18 cellular contexts compared by ENCODE assay signal in the genomic region with DNA sequence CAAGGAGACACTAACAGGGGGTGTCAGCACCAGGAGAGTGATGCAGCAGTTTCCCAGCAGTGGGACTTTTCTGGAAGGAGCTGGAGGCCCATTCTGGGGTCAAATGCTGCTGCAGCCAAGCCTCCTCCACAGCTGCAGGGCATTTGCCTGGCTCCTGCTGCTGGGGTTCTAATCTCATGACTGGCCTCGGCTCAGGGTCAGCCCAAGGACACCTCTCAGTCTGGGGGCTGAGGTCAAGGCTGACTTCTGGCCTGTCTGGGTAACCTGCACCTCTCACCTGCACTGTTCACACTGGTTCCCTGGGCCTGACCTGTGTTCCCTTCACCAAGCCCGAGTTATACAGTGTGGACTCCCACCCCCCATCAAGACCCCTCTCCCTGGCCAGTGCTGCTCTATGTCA. TPM values are rescaled to one million over a fixed set of nuclear protein-coding genes. Genes with fewer than 3 reads are reported as not detected.
A peak's percentile ranks its signal among the peaks of the same experiment; 100 is the strongest.
DNase-seq lines count a peak whose midpoint lies in the region; ATAC-seq, FAIRE-seq and TF ChIP-seq lines count a peak whose summit lies in the region.
"Had no signal": no experiment of that assay in that cellular context is flagged by ENCODE, and none has a peak within 500 bp of the region (broad histone marks: within the 10 kb centered on the region; RNA-seq: fewer than 3 reads in every experiment).

No MANE protein-coding gene starts in this region.

- no peak overlapping the region for H2BK20ac ChIP-seq in H1 (ENCODE audit: low read length)

- TF ChIP-seq POLR2A in H1 (IDR thresholded peaks at IDR 0.05; ENCODE audit: control extremely low read depth in 1 of 2, low read depth in 2 of 2, low read length in 2 of 2) (no peak), sigmoid colon (IDR thresholded peaks at IDR 0.05) (no peak)

- DNase-seq in chondrocyte (ENCODE audit: low spot score) (peak; percentile 50), H1 (ENCODE audit: low read depth in 1 of 2, low spot score in 2 of 2) (no peak), neuronal stem cell (ENCODE audit: low spot score) (no peak), upper lobe of right lung (no peak), sigmoid colon (no peak), OCI-LY7 (ENCODE audit: low spot score) (no peak)
- DNase-seq: C1 segment of cervical spinal cord; Calu3; CD4-positive, alpha-beta memory T cell; COR-L47; DMS53; DMS79 treated with DMSO at 0.1 percent for 48 hours; GF-D8; GM23248; H9 had no signal

- H3K23me2 ChIP-seq in H1 (ENCODE audit: low read depth, low read length), result peaks cover 4% of the 10 kb centered on the region; the same call in 1 of the 2 replicates

- H4K91ac ChIP-seq in H1 (replicated peaks; ENCODE audit: insufficient read length, low read length) (no peak overlapping the region), neuronal stem cell (ENCODE audit: low read depth, low read length, poor library complexity) (no peak overlapping the region)

- TF ChIP-seq CTCF in chondrocyte (IDR thresholded peaks at IDR 0.05) (no peak), H1 (IDR thresholded peaks at IDR 0.05; ENCODE audit: control extremely low read depth in 1 of 3, insufficient read depth in 1 of 3, low read depth in 1 of 3, low read length in 3 of 3) (no peak), upper lobe of right lung (IDR thresholded peaks at IDR 0.05) (no peak), sigmoid colon (IDR thresholded peaks at IDR 0.05) (no peak), OCI-LY7 (conservative IDR thresholded peaks at IDR 0.05; ENCODE audit: low read length) (no peak)

- H2AK5ac ChIP-seq in H1 (ENCODE audit: low read depth, low read length) (no peak overlapping the region), neuronal stem cell (ENCODE audit: low read depth, low read length) (peak overlapping the region; percentile 69)

- TF ChIP-seq EP300 in H1 (IDR thresholded peaks at IDR 0.05; ENCODE audit: borderline replicate concordance in 1 of 2, low read depth in 2 of 2, low read length in 2 of 2) (no peak), sigmoid colon (IDR thresholded peaks at IDR 0.05) (no peak)

- H3K23ac ChIP-seq in H1 (ENCODE audit: insufficient read length) (no peak overlapping the region), neuronal stem cell (ENCODE audit: low read depth, low read length, poor library complexity) (no peak overlapping the region)

- intact Hi-C loops in upper lobe of right lung (cut with DNase I), result no loop called here
- intact Hi-C loops in sigmoid colon (cut with DNase I), result no loop called here
- intact Hi-C loops in OCI-LY7 (cut with micrococcal nuclease; ENCODE audit: unreplicated experiment), result no loop called here

- H3K36me3 ChIP-seq in H1 (ENCODE audit: control insufficient read depth in 2 of 4, insufficient read depth in 4 of 4, low read length in 3 of 4) (no peaks in the 10 kb centered on the region), neuronal stem cell (replicated peaks in 1 of 2; ENCODE audit: control insufficient read depth in 2 of 2, insufficient read depth in 2 of 2, low read length in 2 of 2) (no peaks in the 10 kb centered on the region), upper lobe of right lung (no peaks in the 10 kb centered on the region), sigmoid colon (no peaks in the 10 kb centered on the region), OCI-LY7 (ENCODE audit: insufficient read depth, low read length) (no peaks in the 10 kb centered on the region)

- H3K4me3 ChIP-seq in H1 (ENCODE audit: extremely low read depth in 1 of 4, insufficient read depth in 2 of 4, low read depth in 3 of 4, low read length in 4 of 4) (no peak overlapping the region), neuronal stem cell (ENCODE audit: low read length in 2 of 2) (no peak overlapping the region), upper lobe of right lung (no peak overlapping the region), sigmoid colon (no peak overlapping the region), OCI-LY7 (ENCODE audit: low read depth, low read length, poor library complexity, severe bottlenecking) (no peak overlapping the region)
- H3K4me3 ChIP-seq: GM23248 had no signal

- H3K9me3 ChIP-seq in H1 (ENCODE audit: insufficient read depth in 2 of 2, low read depth in 1 of 2, low read length in 1 of 2), result peaks cover 12 to 17% of the 10 kb centered on the region in 2 experiments; a peak in 3 of 4 replicates
- H3K9me3 ChIP-seq in neuronal stem cell (replicated peaks in 1 of 2; ENCODE audit: control insufficient read depth in 2 of 2, insufficient read depth in 1 of 2, low read depth in 1 of 2, low read length in 2 of 2), result peaks cover 8 to 9% of the 10 kb centered on the region in 2 donors
- H3K9me3 ChIP-seq in upper lobe of right lung, result no peaks in the 10 kb centered on the region
- H3K9me3 ChIP-seq in sigmoid colon, result no peaks in the 10 kb centered on the region
- H3K9me3 ChIP-seq in OCI-LY7 (ENCODE audit: low read length), result 0 out of 2 replicates have a peak, but pooled peaks cover 3% of the 10 kb centered on the region

- H3K9ac ChIP-seq in H1 (replicated peaks in 1 of 4; ENCODE audit: extremely low read depth in 1 of 4, low read depth in 3 of 4, low read length in 3 of 4) (no peak overlapping the region), neuronal stem cell (ENCODE audit: low read depth, low read length, poor library complexity) (no peak overlapping the region)
- H3K9ac ChIP-seq: GM23248 had no signal

- H3K27ac ChIP-seq in H1 (ENCODE audit: low read depth, low read length) (no peak overlapping the region), neuronal stem cell (replicated peaks; ENCODE audit: low read length) (no peak overlapping the region), upper lobe of right lung (no peak overlapping the region), sigmoid colon (no peak overlapping the region), OCI-LY7 (ENCODE audit: low read depth, low read length, poor library complexity, severe bottlenecking) (no peak overlapping the region)
- H3K27ac ChIP-seq: GM23248 had no signal

- H3K27ac Mint-ChIP-seq in chondrocyte (ENCODE audit: unreplicated experiment), result no peak overlapping the region
- H3K27ac Mint-ChIP-seq: H9 had no signal

- ATAC-seq in upper lobe of right lung, result peak; percentile 16
- ATAC-seq: HCT116 had no signal

- no peaks in the 10 kb centered on the region for H3K9me3 Mint-ChIP-seq in chondrocyte (ENCODE audit: low read depth)
- H3K9me3 Mint-ChIP-seq: CD4-positive, alpha-beta memory T cell had no signal

- H4K5ac ChIP-seq in H1 (ENCODE audit: insufficient read length, low read depth, low read length), result no peak overlapping the region

- no peaks in the 10 kb centered on the region for H3K79me1 ChIP-seq in H1 (ENCODE audit: low read depth, low read length)
- H3K79me1 ChIP-seq in neuronal stem cell (ENCODE audit: low read depth, low read length), result no peaks in the 10 kb centered on the region

- WGBS in H1 (ENCODE audit: extremely low coverage in 1 of 2, insufficient coverage in 1 of 2, insufficient read length in 1 of 2, insufficient replicate concordance in 2 of 2, low coverage in 1 of 2, low lambda C conversion rate in 2 of 2, missing lambda C conversion rate in 1 of 2), 2 experiments, result 87% methylated on average over 2 of the region's 2 CpGs; no CpG with 5 or more reads in 1 of the 2 experiments
- no CpG with 5 or more reads among the region's 2 CpGs for WGBS in neuronal stem cell (ENCODE audit: extremely low coverage in 2 of 2, insufficient read length in 2 of 2, insufficient replicate concordance in 1 of 2), 2 donors
- 94 to 97% methylated on average over 2 of the region's 2 CpGs for WGBS in sigmoid colon, 2 donors

- no peak overlapping the region for H3K56ac ChIP-seq in H1 (replicated peaks; ENCODE audit: insufficient read length, low read depth, low read length)

- H3K4ac ChIP-seq in H1 (replicated peaks; ENCODE audit: insufficient read length, low read depth, low read length) (no peak overlapping the region), neuronal stem cell (ENCODE audit: low read length) (no peak overlapping the region)

- H2BK12ac ChIP-seq in H1 (ENCODE audit: low read depth, low read length) (0 out of 2 replicates have a peak overlapping the region, but pooled peaks have one; percentile 12), neuronal stem cell (ENCODE audit: low read length) (no peak overlapping the region)

- H2BK15ac ChIP-seq in H1 (ENCODE audit: low read length) (no peak overlapping the region), neuronal stem cell (ENCODE audit: low read length) (no peak overlapping the region)

- POLR2A ChIA-PET in H1 (lab: Charles Lee; ENCODE audit: partially characterized antibody) (interaction anchor here (1.3 to 1.5 kb wide), 3 partner anchors 10 to 13 kb away, joined by 3 to 8 read pairs (median 4); a partner anchor contains a TSS), OCI-LY7 (lab: Charles Lee) (no interaction called here)

- no TSS peak for BruUV-seq in OCI-LY7 (replicated peaks; lab: Mats Ljungman, UMichigan)

- H3K18ac ChIP-seq in H1 (ENCODE audit: extremely low read depth, low read length) (no peak overlapping the region), neuronal stem cell (ENCODE audit: low read length) (peak overlapping the region; percentile 9)

- H2BK5ac ChIP-seq in H1 (ENCODE audit: low read depth, low read length) (no peak overlapping the region), neuronal stem cell (ENCODE audit: low read length) (no peak overlapping the region)

- H4K8ac ChIP-seq in H1 (ENCODE audit: extremely low read depth, insufficient read depth, low read length), result no peak overlapping the region
- no peak overlapping the region for H4K8ac ChIP-seq in neuronal stem cell (ENCODE audit: low read depth, low read length)

- no peaks in the 10 kb centered on the region for H3K27me3 Mint-ChIP-seq in chondrocyte (ENCODE audit: low read depth)

- no peaks in the 10 kb centered on the region for H3K4me1 Mint-ChIP-seq in chondrocyte (ENCODE audit: low read depth)

- H3K79me2 ChIP-seq in H1 (ENCODE audit: control insufficient read depth in 1 of 2, insufficient read depth in 2 of 2, low read length in 2 of 2) (no peaks in the 10 kb centered on the region), OCI-LY7 (ENCODE audit: insufficient read depth, low read depth, low read length) (no peaks in the 10 kb centered on the region)

- no peak overlapping the region for H3K4me3 Mint-ChIP-seq in chondrocyte (ENCODE audit: unreplicated experiment)
- H3K4me3 Mint-ChIP-seq: CD4-positive, alpha-beta memory T cell; H9 had no signal

- CTCF ChIA-PET in H1 (lab: Charles Lee; ENCODE audit: partially characterized antibody), result interaction anchor here (0.7 to 3.4 kb wide), 3 partner anchors 10 to 39 kb away, joined by 4 to 16 read pairs (median 5); a partner anchor contains a TSS
- CTCF ChIA-PET in OCI-LY7 (lab: Charles Lee; ENCODE audit: unreplicated experiment), result no interaction called here

- no peak overlapping the region for H2AFZ ChIP-seq in H1 (ENCODE audit: low read length)
- no peak overlapping the region for H2AFZ ChIP-seq in neuronal stem cell (ENCODE audit: low read length)
- no peak overlapping the region for H2AFZ ChIP-seq in OCI-LY7 (ENCODE audit: low read length)
- H2AFZ ChIP-seq: GM23248 had no signal

- no peak for TF ChIP-seq RAD21 in H1 (IDR thresholded peaks at IDR 0.05 in 1 of 2, conservative IDR thresholded peaks at IDR 0.05 in 1 of 2; ENCODE audit: low read depth in 2 of 2, low read length in 2 of 2)

- no peak overlapping the region for H2BK120ac ChIP-seq in H1 (replicated peaks; ENCODE audit: low read depth, low read length)
- no peak overlapping the region for H2BK120ac ChIP-seq in neuronal stem cell (ENCODE audit: low read depth, low read length)

- H3K27me3 ChIP-seq in H1 (replicated peaks in 1 of 4; ENCODE audit: control insufficient read depth in 3 of 4, extremely low read depth in 1 of 4, insufficient read depth in 3 of 4, low read length in 3 of 4), result no peaks in the 10 kb centered on the region
- peaks cover 0 to 29% (median 5%) of the 10 kb centered on the region in 3 experiments for H3K27me3 ChIP-seq in neuronal stem cell (ENCODE audit: control insufficient read depth in 3 of 3, insufficient read depth in 3 of 3, low read depth in 1 of 3, low read length in 3 of 3)
- H3K27me3 ChIP-seq in upper lobe of right lung, result no peaks in the 10 kb centered on the region
- H3K27me3 ChIP-seq in sigmoid colon, result no peaks in the 10 kb centered on the region

- H3K14ac ChIP-seq in H1 (ENCODE audit: insufficient read length) (no peak overlapping the region), neuronal stem cell (ENCODE audit: low read length) (peak overlapping the region; percentile 63)

- no peaks in the 10 kb centered on the region for H3K36me3 Mint-ChIP-seq in chondrocyte (ENCODE audit: low read depth)
- H3K36me3 Mint-ChIP-seq: CD4-positive, alpha-beta memory T cell had no signal

- H4K20me1 ChIP-seq in H1 (replicated peaks in 1 of 2; ENCODE audit: control insufficient read depth in 1 of 2, insufficient read depth in 2 of 2, low read length in 2 of 2) (no peaks in the 10 kb centered on the region), OCI-LY7 (ENCODE audit: insufficient read depth, low read length) (no peaks in the 10 kb centered on the region)

- FAIRE-seq in H1 (lab: Jason Lieb, UNC), result no peak
- FAIRE-seq: GM12891, GM18507 had no signal

- H3K9me2 ChIP-seq in OCI-LY7 (ENCODE audit: insufficient read depth, low read length), result no peaks in the 10 kb centered on the region

- H3K4me2 ChIP-seq in H1 (ENCODE audit: insufficient read depth in 1 of 2, low read depth in 2 of 2, low read length in 2 of 2), result no peak overlapping the region
- no peak overlapping the region for H3K4me2 ChIP-seq in neuronal stem cell (ENCODE audit: insufficient read depth, low read length, poor library complexity, severe bottlenecking)
- H3K4me2 ChIP-seq in OCI-LY7 (ENCODE audit: low read length), result no peak overlapping the region

- H3K4me1 ChIP-seq in H1 (replicated peaks in 1 of 4; ENCODE audit: control insufficient read depth in 3 of 4, insufficient read depth in 4 of 4, low read length in 3 of 4) (peaks cover 3 to 24% (median 13%) of the 10 kb centered on the region in 4 experiments), neuronal stem cell (ENCODE audit: control insufficient read depth in 2 of 2, insufficient read depth in 1 of 2, low read depth in 1 of 2, low read length in 2 of 2) (peaks cover 4 to 10% of the 10 kb centered on the region in 2 donors), upper lobe of right lung (no peaks in the 10 kb centered on the region), sigmoid colon (peaks cover 0 to 11% (median 10%) of the 10 kb centered on the region in 4 donors), OCI-LY7 (ENCODE audit: insufficient read depth, low read length, poor library complexity, severe bottlenecking) (no peaks in the 10 kb centered on the region)

RNA-seq across cellular contexts. Expression of a gene that starts 10.4 kb away (rescaled TPM):
- total RNA-seq in chondrocyte (12.2 to 33.4 TPM (median 32.9 TPM) in 3 replicates), upper lobe of right lung (33.3 TPM), sigmoid colon (10 to 100 TPM in 2 of 4 donors, 1 to 10 TPM in 2; 4.9 to 20.2 (median 12.0) TPM), OCI-LY7 (2022) (39.6 and 50.2 TPM in 2 replicates)
- total RNA-seq in H1 (2021; fragmentation: NEBNext Ultra II Directional; extraction: Animal tissue kit (Norgen Biotek cat#: 25700)), result 35.6 and 38.5 TPM in 2 replicates
- polyA plus RNA-seq in H1 (2011; rRNA removed) (13.8 and 18.9 TPM in 2 replicates), sigmoid colon (10 to 100 TPM in 1 of 3 donors, 1 to 10 TPM in 2; 7.8 to 17.2 (median 9.5) TPM)
- polyA plus RNA-seq in H1 (2011; cell fraction: cytosol; rRNA removed), result 5.7 TPM
- polyA plus RNA-seq in H1 (2011; cell fraction: nucleus; rRNA removed), result 15.1 TPM
- polyA plus RNA-seq in H1 (2012, experiment 1 of 2), result 17.6 to 27.7 TPM (median 24.3 TPM) in 4 replicates
- 24.9 TPM for polyA plus RNA-seq in H1 (2012, experiment 2 of 2)
- polyA plus RNA-seq in H1 (2013, experiment 1 of 2), result 23.9 TPM
- polyA plus RNA-seq in H1 (2013, experiment 2 of 2), result 24.3 TPM
- 14.5 and 15.8 TPM in 2 replicates for polyA minus RNA-seq in H1 (2011; rRNA and poly(A)+ RNA removed)
- 23.3 TPM for polyA minus RNA-seq in H1 (2011; cell fraction: cytosol; rRNA and poly(A)+ RNA removed)
- 21.6 TPM for polyA minus RNA-seq in H1 (2011; cell fraction: nucleus; rRNA and poly(A)+ RNA removed)
- polyA plus RNA-seq in neuronal stem cell (2013, experiment 1 of 2), result 5.9 TPM
- polyA plus RNA-seq in neuronal stem cell (2013, experiment 2 of 2), result 5.5 TPM
- 19.7 and 26.5 TPM in 2 replicates for total RNA-seq in OCI-LY7 (2014; rRNA removed; shearing (Covaris generic))
